8 cellular contexts compared by ENCODE assay signal in genomic region chr5:112975721-112976431, GRCh38. TPM values are rescaled to one million over a fixed set of nuclear protein-coding genes. Genes with fewer than 3 reads are reported as not detected.
DNase-seq lines count a peak whose midpoint lies in the region; ATAC-seq and TF ChIP-seq lines count a peak whose summit lies in the region.

No MANE protein-coding gene starts in this region.

- no peaks in the 10 kb centered on the region for H3K27me3 Mint-ChIP-seq in activated naive CD4-positive, alpha-beta T cell treated with anti-CD3 and anti-CD28 coated beads, Interleukin-2, amount 50 U/mL, for 24 hours

- peaks cover 0 to under 1% (median 0%) of the 10 kb centered on the region in 9 donors for H3K36me3 ChIP-seq in heart left ventricle
- no peaks in the 10 kb centered on the region for H3K36me3 ChIP-seq in thymus (ENCODE audit: control insufficient read depth, insufficient read depth)

- 32 to 69% (median 32%) methylated on average over 5 to 11 of the region's 11 CpGs for WGBS in heart left ventricle, 4 donors
- WGBS in thymus, result 42% methylated on average over 11 of the region's 11 CpGs

- no peaks in the 10 kb centered on the region for H3K27me3 ChIP-seq in heart left ventricle
- H3K27me3 ChIP-seq in thymus (ENCODE audit: control insufficient read depth, insufficient read depth), result no peaks in the 10 kb centered on the region

- no peak for TF ChIP-seq CTCF in heart left ventricle (IDR thresholded peaks at IDR 0.05)

- intact Hi-C loops in heart left ventricle (cut with DNase I), result loop anchor here in 6 of 10 donors (2.0 to 10.0 kb wide), 4 partner anchors 51 to 114 kb away; partner anchors contain the start of genes REEP5 (in 5 of the 6) and SRP19 (in 2 of the 6)
- intact Hi-C loops in Right ventricle myocardium superior (cut with DNase I), result loop anchor here (5.0 kb wide), 1 partner anchor 114 kb away; the partner anchor contains the start of gene SRP19
- intact Hi-C loops in left colon (cut with DNase I, micrococcal nuclease), result no loop called here

- no peak for TF ChIP-seq POLR2A in heart left ventricle (IDR thresholded peaks at IDR 0.05)

- peak in 1 of 4 donors; percentile 12 for ATAC-seq in heart left ventricle
- no peak for ATAC-seq in Right ventricle myocardium superior (ENCODE audit: poor library complexity)
- ATAC-seq in HG03159 (IDR thresholded peaks at IDR 0.05; ENCODE audit: unreplicated experiment), result peak; percentile 20
- peak; percentile 15 for ATAC-seq in left colon
- no peak for ATAC-seq in HG03095 (IDR thresholded peaks at IDR 0.05; ENCODE audit: unreplicated experiment)

- H3K4me1 ChIP-seq in heart left ventricle (peaks cover 0 to 40% (median 31%) of the 10 kb centered on the region in 12 donors), thymus (ENCODE audit: control insufficient read depth, insufficient read depth, low read length) (peaks cover 4% of the 10 kb centered on the region)

- no peak for DNase-seq in heart left ventricle
- DNase-seq in Right ventricle myocardium superior, result no peak
- no peak for DNase-seq in left colon
- no peak for DNase-seq in stimulated activated CD4-positive, alpha-beta T cell treated with anti-CD3 and anti-CD28 coated beads, Interleukin-12 subunit alpha, Interleukin-12 subunit beta, amount 100 ng/mL, for 4 hours

- H3K27ac ChIP-seq in heart left ventricle, result peak overlapping the region; percentile 71 to 95 (median 90)
- H3K27ac ChIP-seq in thymus (ENCODE audit: low read depth), result peak overlapping the region; percentile 87

- H3K9me3 ChIP-seq in heart left ventricle (no peaks in the 10 kb centered on the region), thymus (ENCODE audit: control insufficient read depth) (no peaks in the 10 kb centered on the region)

- H3K9me3 Mint-ChIP-seq in activated naive CD4-positive, alpha-beta T cell treated with anti-CD3 and anti-CD28 coated beads, Interleukin-2, amount 50 U/mL, for 24 hours, result no peaks in the 10 kb centered on the region

- peak overlapping the region; percentile 99 for H3K4me3 Mint-ChIP-seq in activated naive CD4-positive, alpha-beta T cell treated with anti-CD3 and anti-CD28 coated beads, Interleukin-2, amount 50 U/mL, for 24 hours

- H3K27ac Mint-ChIP-seq in activated naive CD4-positive, alpha-beta T cell treated with anti-CD3 and anti-CD28 coated beads, Interleukin-2, amount 50 U/mL, for 24 hours, result peak overlapping the region; percentile 98

- peaks cover 41% of the 10 kb centered on the region for H3K4me1 Mint-ChIP-seq in activated naive CD4-positive, alpha-beta T cell treated with anti-CD3 and anti-CD28 coated beads, Interleukin-2, amount 50 U/mL, for 24 hours

- H3K4me3 ChIP-seq in heart left ventricle, result peak overlapping the region; percentile 36 to 95 (median 90)
- H3K4me3 ChIP-seq in thymus (ENCODE audit: low read length), result peak overlapping the region; percentile 86

- H3K36me3 Mint-ChIP-seq in activated naive CD4-positive, alpha-beta T cell treated with anti-CD3 and anti-CD28 coated beads, Interleukin-2, amount 50 U/mL, for 24 hours, result peaks cover 2% of the 10 kb centered on the region

RNA-seq across cellular contexts. Expression of gene DCP2, which starts 0.7 kb away (rescaled TPM):
- 10 to 100 TPM in 8 of 9 donors, 1 to 10 TPM in 1; 8.3 to 36.0 (median 18.4) TPM for total RNA-seq in heart left ventricle
- 1 to 10 TPM; 3.4 to 5.3 TPM for polyA plus RNA-seq in heart left ventricle
- total RNA-seq in Right ventricle myocardium superior, result 19.2 TPM
- 10 to 100 TPM; 24.3 to 35.0 TPM for total RNA-seq in left colon
- 36.3 TPM for polyA plus RNA-seq in thymus

RNA-seq across cellular contexts. Expression of gene REEP5, which starts 53.8 kb away (rescaled TPM):
- 100 to 1,000 TPM; 103 to 187 (median 141) TPM for total RNA-seq in heart left ventricle
- 100 to 1,000 TPM in 1 of 2 donors, 10 to 100 TPM in 1; 93.5 to 116 TPM for polyA plus RNA-seq in heart left ventricle
- total RNA-seq in Right ventricle myocardium superior, result 112 TPM
- total RNA-seq in left colon, result 10 to 100 TPM; 80.6 to 81.7 TPM
- polyA plus RNA-seq in thymus, result 57.7 TPM

Comparison
In these comparisons a context has a peak if more than half of its experiments do, and no peak if none do; other contexts are left out.
1. ATAC-seq: peak in HG03159 (single experiment) and left colon (single experiment); none in Right ventricle myocardium superior (single experiment) and HG03095 (single experiment).
2. intact Hi-C loops: an anchor here in heart left ventricle (2.0 to 10.0 kb wide) and Right ventricle myocardium superior (5.0 kb wide); none called in left colon.